ENCODE assay signal across 13 cellular contexts in the genomic region with DNA sequence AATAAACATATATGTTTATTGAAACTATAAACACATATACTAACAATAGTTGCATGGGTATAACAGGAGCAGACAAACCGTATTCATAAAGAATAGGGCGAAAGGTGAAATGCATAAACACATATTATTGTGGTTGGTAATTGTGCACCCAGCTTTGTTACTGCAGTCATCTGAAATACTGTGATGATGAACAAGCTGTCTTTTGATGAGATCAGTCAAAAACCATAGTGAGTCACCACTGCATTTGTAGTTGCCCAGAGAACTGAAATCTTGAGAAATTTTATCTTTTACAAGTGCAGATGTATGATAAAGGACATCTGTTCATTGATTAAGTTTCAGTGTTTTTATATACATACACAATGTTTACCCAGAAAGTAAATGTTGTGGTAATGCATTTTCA.
A peak's percentile ranks its signal among the peaks of the same experiment; 100 is the strongest.
DNase-seq lines count a peak whose midpoint lies in the region; ATAC-seq, FAIRE-seq and TF ChIP-seq lines count a peak whose summit lies in the region.
"Had no signal": no experiment of that assay in that cellular context is flagged by ENCODE, and none has a peak within 500 bp of the region (broad histone marks: within the 10 kb centered on the region; RNA-seq: fewer than 3 reads in every experiment).

No MANE protein-coding gene starts in this region.

- no peak overlapping the region for H3K4me2 ChIP-seq in keratinocyte (ENCODE audit: control insufficient read depth, extremely low read depth, insufficient read depth, low read depth, low read length)

- H3K36me3 ChIP-seq in brain microvascular endothelial cell (replicated peaks): no peaks in the 10 kb centered on the region
- H3K36me3 ChIP-seq in keratinocyte (ENCODE audit: control insufficient read depth in 2 of 2, extremely low read depth in 1 of 2, insufficient read depth in 2 of 2, low read length in 2 of 2): peaks cover 1 to 3% of the 10 kb centered on the region in 2 experiments
- H3K36me3 ChIP-seq: HAP-1 had no signal

- H3K36me3 Mint-ChIP-seq in CD4-positive, alpha-beta T cell (ENCODE audit: low read depth): no peaks in the 10 kb centered on the region

- no peaks in the 10 kb centered on the region for H3K4me1 Mint-ChIP-seq in CD4-positive, alpha-beta T cell (ENCODE audit: low read depth)
- H3K4me1 Mint-ChIP-seq: CD4-positive, alpha-beta memory T cell had no signal

- peak overlapping the region; percentile 47 for H3K27ac ChIP-seq in brain microvascular endothelial cell
- H3K27ac ChIP-seq in keratinocyte (ENCODE audit: control insufficient read depth, insufficient read depth, low read length): no peak overlapping the region
- no peak overlapping the region for H3K27ac ChIP-seq in CD4-positive, alpha-beta T cell (ENCODE audit: low read depth, low read length)

- no peak overlapping the region for H3K4me3 ChIP-seq in AG10803 (ENCODE audit: low read length)
- H3K4me3 ChIP-seq in brain microvascular endothelial cell (ENCODE audit: low read depth, low read length): no peak overlapping the region
- H3K4me3 ChIP-seq in keratinocyte (ENCODE audit: control insufficient read depth in 2 of 3, extremely low read depth in 1 of 3, insufficient read depth in 2 of 3, low read depth in 1 of 3, low read length in 3 of 3): no peak overlapping the region
- H3K4me3 ChIP-seq: HAP-1 had no signal

- dilution Hi-C loops in keratinocyte (cut with MboI; ENCODE audit: extremely low pct_ligation_motif_present, low sequenced_read_pairs): no loop called here

- H3K27me3 Mint-ChIP-seq in CD4-positive, alpha-beta T cell: peaks cover 4% of the 10 kb centered on the region
- H3K27me3 Mint-ChIP-seq: CD4-positive, alpha-beta memory T cell had no signal

- CTCF ChIA-PET in CD4-positive, alpha-beta T cell (lab: Charles Lee): no interaction called here

- no peaks in the 10 kb centered on the region for H3K79me2 ChIP-seq in keratinocyte (ENCODE audit: control insufficient read depth, insufficient read depth, low read length)

- TF ChIP-seq CTCF in AG10803 (conservative IDR thresholded peaks at IDR 0.05; ENCODE audit: low read length) (no peak), brain microvascular endothelial cell (IDR thresholded peaks at IDR 0.05; ENCODE audit: low read depth, low read length, missing control alignments) (no peak), keratinocyte (optimal IDR thresholded peaks at IDR 0.05 in 1 of 3, IDR thresholded peaks at IDR 0.05 in 1 of 3, conservative IDR thresholded peaks at IDR 0.05 in 1 of 3; ENCODE audit: extremely low read depth in 1 of 3, insufficient read depth in 2 of 3, low read length in 3 of 3) (no peak)
- TF ChIP-seq CTCF in CD4-positive, alpha-beta T cell (IDR thresholded peaks at IDR 0.05): no peak

- peaks cover 10% of the 10 kb centered on the region for H3K4me1 ChIP-seq in keratinocyte (ENCODE audit: control insufficient read depth, extremely low read depth, insufficient read depth, low read length)

- no peaks in the 10 kb centered on the region for H3K9me1 ChIP-seq in keratinocyte (ENCODE audit: control insufficient read depth, extremely low read depth, insufficient read depth, low read length)

- intact Hi-C loops in CD4-positive, alpha-beta T cell (cut with DNase I, micrococcal nuclease): no loop called here

- no peaks in the 10 kb centered on the region for H3K9me3 ChIP-seq in keratinocyte (ENCODE audit: control insufficient read depth, low read depth, low read length)
- no peaks in the 10 kb centered on the region for H3K9me3 ChIP-seq in CD4-positive, alpha-beta T cell (ENCODE audit: control insufficient read depth, low read length)
- H3K9me3 ChIP-seq: HAP-1 had no signal

- in situ Hi-C loops in brain microvascular endothelial cell (cut with HindIII; ENCODE audit: low pct_ligation_motif_present, low sequenced_read_pairs): no loop called here

- POLR2A ChIA-PET in CD4-positive, alpha-beta T cell (lab: Charles Lee): no interaction called here

- no peak overlapping the region for H2AFZ ChIP-seq in keratinocyte (ENCODE audit: control insufficient read depth, low read length)

- no peak overlapping the region for H3K4me3 Mint-ChIP-seq in CD4-positive, alpha-beta T cell
- H3K4me3 Mint-ChIP-seq: CD4-positive, alpha-beta memory T cell had no signal

- H4K20me1 ChIP-seq in keratinocyte (ENCODE audit: control insufficient read depth, extremely low read depth, insufficient read depth, low read length): no peaks in the 10 kb centered on the region

- H3K27ac Mint-ChIP-seq in CD4-positive, alpha-beta T cell: no peak overlapping the region
- H3K27ac Mint-ChIP-seq: CD4-positive, alpha-beta memory T cell had no signal

- FAIRE-seq in HTR-8/SVneo (lab: Jason Lieb, UNC) (no peak), keratinocyte (lab: Jason Lieb, UNC) (peak; percentile 70)

- ATAC-seq in HG02642 (IDR thresholded peaks at IDR 0.05; ENCODE audit: poor library complexity, unreplicated experiment): no peak
- no peak for ATAC-seq in CD4-positive, alpha-beta T cell (ENCODE audit: poor library complexity)

- no peak overlapping the region for H3K9ac ChIP-seq in keratinocyte (ENCODE audit: control insufficient read depth, extremely low read depth, insufficient read depth, low read length)

- DNase-seq in AG10803 (ENCODE audit: low read depth): peak; percentile 40
- peak; percentile 14 for DNase-seq in HTR-8/SVneo (ENCODE audit: insufficient read length, low spot score)
- peak; percentile 88 for DNase-seq in brain microvascular endothelial cell
- peak; percentile 23 for DNase-seq in keratinocyte (ENCODE audit: low read depth, low spot score)
- DNase-seq in NCI-H82 (lab: John Stamatoyannopoulos, UW): no peak
- no peak for DNase-seq in midbrain (lab: John Stamatoyannopoulos, UW)
- DNase-seq in CD4-positive, alpha-beta T cell: no peak
- DNase-seq: activated T-cell treated with anti-CD3 and anti-CD28 coated beads, Interleukin-2, amount 50 U/mL, for 1 hour; CD4-positive, alpha-beta memory T cell; cerebellar nuclear complex; KG1 had no signal

- H3K27me3 ChIP-seq in brain microvascular endothelial cell (replicated peaks) (no peaks in the 10 kb centered on the region), keratinocyte (ENCODE audit: control insufficient read depth, extremely low read depth, insufficient read depth, low read length) (no peaks in the 10 kb centered on the region)
- H3K27me3 ChIP-seq in CD4-positive, alpha-beta T cell (ENCODE audit: control insufficient read depth, insufficient read depth, low read length): no peaks in the 10 kb centered on the region

- no peaks in the 10 kb centered on the region for H3K9me3 Mint-ChIP-seq in CD4-positive, alpha-beta T cell
- H3K9me3 Mint-ChIP-seq: CD4-positive, alpha-beta memory T cell had no signal

Comparison
In these comparisons a context has a peak if more than half of its experiments do, and no peak if none do; other contexts are left out.
1. DNase-seq: peak in AG10803 (single experiment), HTR-8/SVneo (single experiment), brain microvascular endothelial cell (single experiment) and keratinocyte (single experiment); none in NCI-H82 (single experiment), midbrain (single experiment) and CD4-positive, alpha-beta T cell (0 of 10).